In genomic region chr15:57460208-57460816, GRCh38 we compare ENCODE assay signal across 11 cellular contexts.
"Had no signal": no experiment of that assay in that cellular context is flagged by ENCODE, and none has a peak within 500 bp of the region (broad histone marks: within the 10 kb centered on the region; RNA-seq: fewer than 3 reads in every experiment).

No MANE protein-coding gene starts in this region.

- H3K27me3 ChIP-seq: breast epithelium, uterus had no signal

- H3K9me3 ChIP-seq: breast epithelium, thoracic aorta, uterus had no signal

- DNase-seq: activated CD4-positive, alpha-beta memory T cell treated with anti-CD3 and anti-CD28 coated beads, Interleukin-2, amount 10 ng/mL, durations not matched to agents 7 days and 5 days; activated naive CD4-positive, alpha-beta T cell; aorta; hippocampal formation; kidney glomerular epithelial cell; stimulated activated CD4-positive, alpha-beta T cell treated with anti-CD3 and anti-CD28 coated beads, Interleukin-4, amount 100 ng/mL, for 24 hours; stimulated activated naive CD8-positive, alpha-beta T cell treated with anti-CD3 and anti-CD28 coated beads, Interleukin-15, amount 100 ng/mL, for 72 hours; uterus had no signal

- H3K4me3 Mint-ChIP-seq: activated CD4-positive, alpha-beta memory T cell treated with anti-CD3 and anti-CD28 coated beads, Interleukin-2, amount 10 ng/mL, durations not matched to agents 7 days and 5 days; stimulated activated naive CD8-positive, alpha-beta T cell treated with anti-CD3 and anti-CD28 coated beads, Interleukin-15, amount 100 ng/mL, for 72 hours had no signal

- H3K4me3 ChIP-seq: breast epithelium, thoracic aorta, uterus had no signal

- H3K4me1 Mint-ChIP-seq: activated CD4-positive, alpha-beta memory T cell treated with anti-CD3 and anti-CD28 coated beads, Interleukin-2, amount 10 ng/mL, durations not matched to agents 7 days and 5 days; stimulated activated naive CD8-positive, alpha-beta T cell treated with anti-CD3 and anti-CD28 coated beads, Interleukin-15, amount 100 ng/mL, for 72 hours had no signal

- H3K27me3 Mint-ChIP-seq: stimulated activated naive CD8-positive, alpha-beta T cell treated with anti-CD3 and anti-CD28 coated beads, Interleukin-15, amount 100 ng/mL, for 72 hours had no signal

- H3K27ac Mint-ChIP-seq: activated CD4-positive, alpha-beta memory T cell treated with anti-CD3 and anti-CD28 coated beads, Interleukin-2, amount 10 ng/mL, durations not matched to agents 7 days and 5 days; stimulated activated naive CD8-positive, alpha-beta T cell treated with anti-CD3 and anti-CD28 coated beads, Interleukin-15, amount 100 ng/mL, for 72 hours had no signal

- H3K9me3 Mint-ChIP-seq: activated CD4-positive, alpha-beta memory T cell treated with anti-CD3 and anti-CD28 coated beads, Interleukin-2, amount 10 ng/mL, durations not matched to agents 7 days and 5 days; stimulated activated naive CD8-positive, alpha-beta T cell treated with anti-CD3 and anti-CD28 coated beads, Interleukin-15, amount 100 ng/mL, for 72 hours had no signal

- ATAC-seq: esophagus mucosa; stimulated activated naive CD8-positive, alpha-beta T cell treated with anti-CD3 and anti-CD28 coated beads, Interleukin-15, amount 100 ng/mL, for 72 hours had no signal

- H3K27ac ChIP-seq: breast epithelium, thoracic aorta, uterus had no signal

- H3K4me1 ChIP-seq: breast epithelium had no signal

- H3K36me3 ChIP-seq: breast epithelium, thoracic aorta, uterus had no signal
